ENCODE assay signal across 15 cellular contexts in the genomic region with DNA sequence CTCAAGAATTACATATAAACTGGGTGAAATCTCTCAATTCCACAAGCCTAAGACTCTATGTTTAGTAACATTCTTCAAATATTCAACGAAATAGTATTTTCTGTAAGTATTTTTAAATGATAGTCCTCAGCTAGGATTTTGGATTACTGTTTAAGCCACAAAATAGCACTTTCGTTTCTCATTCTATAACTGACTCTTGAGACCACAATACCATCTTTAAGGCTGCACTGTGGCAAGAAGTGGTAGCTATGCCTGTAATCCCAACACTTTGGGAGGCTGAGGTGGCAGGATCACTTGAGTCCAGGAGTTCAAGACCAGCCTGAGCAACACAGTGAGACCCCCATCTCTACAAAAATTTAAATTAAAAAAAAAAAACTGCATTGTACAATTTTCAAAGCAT.
DNase-seq lines count a peak whose midpoint lies in the region; ATAC-seq and TF ChIP-seq lines count a peak whose summit lies in the region.
"Had no signal": no experiment of that assay in that cellular context is flagged by ENCODE, and none has a peak within 500 bp of the region (broad histone marks: within the 10 kb centered on the region; RNA-seq: fewer than 3 reads in every experiment).

No MANE protein-coding gene starts in this region.

- H3K9me2 ChIP-seq in PC-9 (ENCODE audit: insufficient read depth): no peaks in the 10 kb centered on the region

- no peaks in the 10 kb centered on the region for H3K79me2 ChIP-seq in PC-9 (ENCODE audit: low read depth)
- H3K79me2 ChIP-seq in trophoblast cell (ENCODE audit: control insufficient read depth, insufficient read depth, low read length, poor library complexity): no peaks in the 10 kb centered on the region

- H3K9me3 ChIP-seq in PC-9 (ENCODE audit: insufficient read depth, low read depth) (no peaks in the 10 kb centered on the region), trophoblast cell (ENCODE audit: insufficient read depth, low read depth, low read length) (no peaks in the 10 kb centered on the region)

- intact Hi-C loops in PC-9 (cut with micrococcal nuclease; ENCODE audit: unreplicated experiment): no loop called here

- no peak overlapping the region for H2BK12ac ChIP-seq in trophoblast cell (ENCODE audit: low read length)

- H4K91ac ChIP-seq in trophoblast cell (ENCODE audit: low read depth, low read length): no peak overlapping the region

- no peak overlapping the region for H3K9ac ChIP-seq in trophoblast cell (ENCODE audit: low read length)

- no TSS peak for BruUV-seq in PC-9 (replicated peaks; lab: Mats Ljungman, UMichigan)

- ATAC-seq in GM18502 (IDR thresholded peaks at IDR 0.05; ENCODE audit: poor library complexity, unreplicated experiment) (peak; percentile 70), GM21360 (IDR thresholded peaks at IDR 0.05; ENCODE audit: unreplicated experiment) (peak; percentile 49), HG02981 (IDR thresholded peaks at IDR 0.05; ENCODE audit: unreplicated experiment) (peak; percentile 84)
- peak; percentile 65 for ATAC-seq in activated T-helper 17 cell treated with anti-CD3 and anti-CD28 coated beads, Interleukin-2, amount 50 U/mL, for 72 hours (replicated peaks)

- no peak overlapping the region for H3K4ac ChIP-seq in trophoblast cell (ENCODE audit: low read depth, low read length)

- TF ChIP-seq CTCF in PC-9 (conservative IDR thresholded peaks at IDR 0.05): no peak

- H2BK5ac ChIP-seq in trophoblast cell (ENCODE audit: low read depth, low read length, poor library complexity): no peak overlapping the region

- H3K4me2 ChIP-seq in PC-9 (no peak overlapping the region), trophoblast cell (ENCODE audit: low read length) (no peak overlapping the region)

- DNase-seq in PC-9 (no peak), NOMO-1 (lab: John Stamatoyannopoulos, UW; ENCODE audit: unreplicated experiment in 2 of 2) (no peak), HEK293T (ENCODE audit: extremely low spot score) (no peak), trophoblast cell (no peak)
- DNase-seq: activated naive CD4-positive, alpha-beta T cell treated with anti-CD3 and anti-CD28 coated beads, Interleukin-2, amount 10 ng/mL, durations not matched to agents 7 days and 5 days; hippocampal formation; NCI-H1694; NCI-H526 treated with DMSO at 0.1 percent for 48 hours had no signal

- H3K4me1 Mint-ChIP-seq in activated T-helper 17 cell treated with anti-CD3 and anti-CD28 coated beads, Interleukin-2, amount 50 U/mL, for 72 hours: peaks cover 5% of the 10 kb centered on the region
- H3K4me1 Mint-ChIP-seq: activated naive CD4-positive, alpha-beta T cell treated with anti-CD3 and anti-CD28 coated beads, Interleukin-2, amount 10 ng/mL, durations not matched to agents 7 days and 5 days had no signal

- H3K36me3 Mint-ChIP-seq in activated T-helper 17 cell treated with anti-CD3 and anti-CD28 coated beads, Interleukin-2, amount 50 U/mL, for 72 hours (ENCODE audit: low read depth): no peaks in the 10 kb centered on the region
- H3K36me3 Mint-ChIP-seq: activated naive CD4-positive, alpha-beta T cell treated with anti-CD3 and anti-CD28 coated beads, Interleukin-2, amount 10 ng/mL, durations not matched to agents 7 days and 5 days had no signal

- H2BK120ac ChIP-seq in trophoblast cell (ENCODE audit: insufficient read depth, low read length, poor library complexity): no peak overlapping the region

- H3F3A ChIP-seq in PC-9 (ENCODE audit: insufficient read depth, low read depth): no peaks in the 10 kb centered on the region

- no peaks in the 10 kb centered on the region for H3K79me1 ChIP-seq in trophoblast cell (ENCODE audit: low read length)

- H3K27me3 ChIP-seq in PC-9 (ENCODE audit: insufficient read depth, low read depth) (no peaks in the 10 kb centered on the region), trophoblast cell (ENCODE audit: insufficient read depth, low read length) (no peaks in the 10 kb centered on the region)
- H3K27me3 ChIP-seq: cardiac muscle cell had no signal

- POLR2A ChIA-PET in PC-9 (lab: Charles Lee; ENCODE audit: unreplicated experiment) (no interaction called here), HEK293T (lab: Yijun Ruan, JAX) (no interaction called here)

- H3K27ac Mint-ChIP-seq in activated T-helper 17 cell treated with anti-CD3 and anti-CD28 coated beads, Interleukin-2, amount 50 U/mL, for 72 hours: peak overlapping the region; percentile 21
- H3K27ac Mint-ChIP-seq: activated CD8-positive, alpha-beta T cell treated with anti-CD3 and anti-CD28 coated beads for 36 hours; activated naive CD4-positive, alpha-beta T cell treated with anti-CD3 and anti-CD28 coated beads, Interleukin-2, amount 10 ng/mL, durations not matched to agents 7 days and 5 days had no signal

- CTCF ChIA-PET in PC-9 (lab: Charles Lee) (interaction anchor here (0.6 kb wide), 1 partner anchor 121 kb away, joined by 3 read pairs; no protein-coding TSS in a partner anchor), HEK293T (lab: Yijun Ruan, JAX) (no interaction called here)

- no peak overlapping the region for H4K12ac ChIP-seq in trophoblast cell (ENCODE audit: low read depth, low read length)

- H2AFZ ChIP-seq in PC-9 (no peak overlapping the region), trophoblast cell (ENCODE audit: insufficient read depth, low read length, poor library complexity) (no peak overlapping the region)

- WGBS in trophoblast cell (ENCODE audit: extremely low coverage, insufficient coverage, insufficient read length): no CpG with 5 or more reads among the region's 2 CpGs

- no peaks in the 10 kb centered on the region for H3K9me3 Mint-ChIP-seq in activated T-helper 17 cell treated with anti-CD3 and anti-CD28 coated beads, Interleukin-2, amount 50 U/mL, for 72 hours
- H3K9me3 Mint-ChIP-seq: activated CD8-positive, alpha-beta T cell treated with anti-CD3 and anti-CD28 coated beads for 36 hours; activated naive CD4-positive, alpha-beta T cell treated with anti-CD3 and anti-CD28 coated beads, Interleukin-2, amount 10 ng/mL, durations not matched to agents 7 days and 5 days had no signal

- H3K27ac ChIP-seq in PC-9 (no peak overlapping the region), trophoblast cell (ENCODE audit: low read depth, low read length) (no peak overlapping the region)
- H3K27ac ChIP-seq: cardiac muscle cell had no signal

- no peak overlapping the region for H2AK5ac ChIP-seq in trophoblast cell (ENCODE audit: low read length)

- no peak overlapping the region for H3K23ac ChIP-seq in trophoblast cell (ENCODE audit: low read length)

- H3K4me1 ChIP-seq in PC-9 (replicated peaks; ENCODE audit: insufficient read depth) (no peaks in the 10 kb centered on the region), trophoblast cell (ENCODE audit: control insufficient read depth in 1 of 2, insufficient read depth in 2 of 2, low read length in 2 of 2) (no peaks in the 10 kb centered on the region)

- H3K14ac ChIP-seq in trophoblast cell (ENCODE audit: low read length): no peak overlapping the region

- H3K18ac ChIP-seq in trophoblast cell (ENCODE audit: low read length): no peak overlapping the region

- H3K4me3 ChIP-seq in PC-9 (no peak overlapping the region), trophoblast cell (ENCODE audit: low read depth, low read length) (no peak overlapping the region)
- H3K4me3 ChIP-seq: cardiac muscle cell, K562 had no signal

- no peak overlapping the region for H3K4me3 Mint-ChIP-seq in activated T-helper 17 cell treated with anti-CD3 and anti-CD28 coated beads, Interleukin-2, amount 50 U/mL, for 72 hours
- H3K4me3 Mint-ChIP-seq: activated CD8-positive, alpha-beta T cell treated with anti-CD3 and anti-CD28 coated beads for 36 hours; activated naive CD4-positive, alpha-beta T cell treated with anti-CD3 and anti-CD28 coated beads, Interleukin-2, amount 10 ng/mL, durations not matched to agents 7 days and 5 days had no signal

- H3K36me3 ChIP-seq in PC-9 (ENCODE audit: low read depth) (no peaks in the 10 kb centered on the region), trophoblast cell (ENCODE audit: control insufficient read depth in 1 of 2, insufficient read depth in 2 of 2, low read length in 2 of 2) (no peaks in the 10 kb centered on the region)
- H3K36me3 ChIP-seq: cardiac muscle cell had no signal

- H4K20me1 ChIP-seq in PC-9 (ENCODE audit: insufficient read depth): peaks cover 2% of the 10 kb centered on the region; the same call in 1 of the 2 replicates

- H3K27me3 Mint-ChIP-seq in activated T-helper 17 cell treated with anti-CD3 and anti-CD28 coated beads, Interleukin-2, amount 50 U/mL, for 72 hours: peaks cover 28% of the 10 kb centered on the region
- H3K27me3 Mint-ChIP-seq: activated naive CD4-positive, alpha-beta T cell treated with anti-CD3 and anti-CD28 coated beads, Interleukin-2, amount 10 ng/mL, durations not matched to agents 7 days and 5 days had no signal

- H4K8ac ChIP-seq in trophoblast cell (ENCODE audit: low read depth, low read length): no peak overlapping the region

TF ChIP-seq in HEK293T, 16 proteins besides CTCF, POLR2A, EP300 and RAD21:
- TF ChIP-seq SP1 (IDR thresholded peaks at IDR 0.05): no peak
- TF ChIP-seq L3MBTL2 (conservative IDR thresholded peaks at IDR 0.05): no peak
- TF ChIP-seq TARDBP (IDR thresholded peaks at IDR 0.05): no peak
- no peak for TF ChIP-seq BHLHE40 (IDR thresholded peaks at IDR 0.05; ENCODE audit: borderline replicate concordance)
- TF ChIP-seq HDGF (IDR thresholded peaks at IDR 0.05; ENCODE audit: borderline replicate concordance): no peak
- TF ChIP-seq, protein P1, sequence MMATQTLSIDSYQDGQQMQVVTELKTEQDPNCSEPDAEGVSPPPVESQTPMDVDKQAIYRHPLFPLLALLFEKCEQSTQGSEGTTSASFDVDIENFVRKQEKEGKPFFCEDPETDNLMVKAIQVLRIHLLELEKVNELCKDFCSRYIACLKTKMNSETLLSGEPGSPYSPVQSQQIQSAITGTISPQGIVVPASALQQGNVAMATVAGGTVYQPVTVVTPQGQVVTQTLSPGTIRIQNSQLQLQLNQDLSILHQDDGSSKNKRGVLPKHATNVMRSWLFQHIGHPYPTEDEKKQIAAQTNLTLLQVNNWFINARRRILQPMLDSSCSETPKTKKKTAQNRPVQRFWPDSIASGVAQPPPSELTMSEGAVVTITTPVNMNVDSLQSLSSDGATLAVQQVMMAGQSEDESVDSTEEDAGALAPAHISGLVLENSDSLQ (IDR thresholded peaks at IDR 0.05): no peak
- TF ChIP-seq ZNF384 (IDR thresholded peaks at IDR 0.05): no peak
- no peak for TF ChIP-seq FOXA1 (IDR thresholded peaks at IDR 0.05)
- no peak for TF ChIP-seq ELF4 (IDR thresholded peaks at IDR 0.05)
- TF ChIP-seq CTBP1 (IDR thresholded peaks at IDR 0.05; ENCODE audit: borderline replicate concordance): no peak
- TF ChIP-seq LEF1 (IDR thresholded peaks at IDR 0.05; ENCODE audit: borderline replicate concordance): no peak
- TF ChIP-seq NFRKB (IDR thresholded peaks at IDR 0.05): no peak
- no peak for TF ChIP-seq ARNT (IDR thresholded peaks at IDR 0.05)
- TF ChIP-seq FOXK2 (IDR thresholded peaks at IDR 0.05): no peak
- no peak for TF ChIP-seq FOXM1 (IDR thresholded peaks at IDR 0.05; ENCODE audit: borderline replicate concordance)
- no peak for TF ChIP-seq SUZ12 (IDR thresholded peaks at IDR 0.05)
